In genomic region chr10:31945392-31945791, GRCh38 we compare ENCODE assay signal across 2 cellular contexts.
TF ChIP-seq lines count a peak whose summit lies in the region.

No MANE protein-coding gene starts in this region.

TF ChIP-seq in SK-N-SH, 30 proteins besides CTCF, POLR2A, EP300 and RAD21 (continued from another document):
- TF ChIP-seq, protein P1, sequence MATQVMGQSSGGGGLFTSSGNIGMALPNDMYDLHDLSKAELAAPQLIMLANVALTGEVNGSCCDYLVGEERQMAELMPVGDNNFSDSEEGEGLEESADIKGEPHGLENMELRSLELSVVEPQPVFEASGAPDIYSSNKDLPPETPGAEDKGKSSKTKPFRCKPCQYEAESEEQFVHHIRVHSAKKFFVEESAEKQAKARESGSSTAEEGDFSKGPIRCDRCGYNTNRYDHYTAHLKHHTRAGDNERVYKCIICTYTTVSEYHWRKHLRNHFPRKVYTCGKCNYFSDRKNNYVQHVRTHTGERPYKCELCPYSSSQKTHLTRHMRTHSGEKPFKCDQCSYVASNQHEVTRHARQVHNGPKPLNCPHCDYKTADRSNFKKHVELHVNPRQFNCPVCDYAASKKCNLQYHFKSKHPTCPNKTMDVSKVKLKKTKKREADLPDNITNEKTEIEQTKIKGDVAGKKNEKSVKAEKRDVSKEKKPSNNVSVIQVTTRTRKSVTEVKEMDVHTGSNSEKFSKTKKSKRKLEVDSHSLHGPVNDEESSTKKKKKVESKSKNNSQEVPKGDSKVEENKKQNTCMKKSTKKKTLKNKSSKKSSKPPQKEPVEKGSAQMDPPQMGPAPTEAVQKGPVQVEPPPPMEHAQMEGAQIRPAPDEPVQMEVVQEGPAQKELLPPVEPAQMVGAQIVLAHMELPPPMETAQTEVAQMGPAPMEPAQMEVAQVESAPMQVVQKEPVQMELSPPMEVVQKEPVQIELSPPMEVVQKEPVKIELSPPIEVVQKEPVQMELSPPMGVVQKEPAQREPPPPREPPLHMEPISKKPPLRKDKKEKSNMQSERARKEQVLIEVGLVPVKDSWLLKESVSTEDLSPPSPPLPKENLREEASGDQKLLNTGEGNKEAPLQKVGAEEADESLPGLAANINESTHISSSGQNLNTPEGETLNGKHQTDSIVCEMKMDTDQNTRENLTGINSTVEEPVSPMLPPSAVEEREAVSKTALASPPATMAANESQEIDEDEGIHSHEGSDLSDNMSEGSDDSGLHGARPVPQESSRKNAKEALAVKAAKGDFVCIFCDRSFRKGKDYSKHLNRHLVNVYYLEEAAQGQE (IDR thresholded peaks at IDR 0.05; ENCODE audit: low read depth, low read length), result no peak
- TF ChIP-seq MEF2A (IDR thresholded peaks at IDR 0.05; ENCODE audit: borderline replicate concordance, low read depth) (no peak), EZH2phosphoT487 (IDR thresholded peaks at IDR 0.05; ENCODE audit: borderline replicate concordance, low read depth) (no peak), MAX (IDR thresholded peaks at IDR 0.05; ENCODE audit: low read depth) (no peak), NFIC (IDR thresholded peaks at IDR 0.05; ENCODE audit: borderline replicate concordance) (no peak), USF1 (IDR thresholded peaks at IDR 0.05; ENCODE audit: borderline replicate concordance, low read depth) (no peak), SMC3 (IDR thresholded peaks at IDR 0.05; ENCODE audit: low read depth, low read length) (no peak), POLR2AphosphoS5 (IDR thresholded peaks at IDR 0.05; ENCODE audit: low read depth, low read length) (no peak), GATA2 (CRISPR knock-in tag; IDR thresholded peaks at IDR 0.05) (no peak), NRF1 (IDR thresholded peaks at IDR 0.05; ENCODE audit: low read depth, low read length) (no peak), CHD2 (IDR thresholded peaks at IDR 0.05; ENCODE audit: low read length, partially characterized antibody) (no peak), SIN3A (IDR thresholded peaks at IDR 0.05; ENCODE audit: borderline replicate concordance, low read depth, low read length) (no peak)
TF ChIP-seq in SK-N-SH: peak in this region for 0.

TF ChIP-seq in SK-N-SH treated with all-trans-retinoic acid at 6 μM for 48 hours, 23 proteins besides CTCF, POLR2A, EP300 and RAD21 (continued from another document):
- no peak for TF ChIP-seq ZNF8 (CRISPR knock-in tag; IDR thresholded peaks at IDR 0.05)
- TF ChIP-seq ZNF565 (CRISPR knock-in tag; conservative IDR thresholded peaks at IDR 0.05; ENCODE audit: low read depth), result no peak
- no peak for TF ChIP-seq ZC3H10 (CRISPR knock-in tag; IDR thresholded peaks at IDR 0.05)
- TF ChIP-seq ESRRG (CRISPR knock-in tag; IDR thresholded peaks at IDR 0.05), result no peak
- TF ChIP-seq ZFP3 (CRISPR knock-in tag; IDR thresholded peaks at IDR 0.05), result no peak
- no peak for TF ChIP-seq GLIS3 (CRISPR knock-in tag; IDR thresholded peaks at IDR 0.05)
- no peak for TF ChIP-seq ZNF70 (CRISPR knock-in tag; IDR thresholded peaks at IDR 0.05)
- no peak for TF ChIP-seq SNAI2 (CRISPR knock-in tag; IDR thresholded peaks at IDR 0.05)
- no peak for TF ChIP-seq PATZ1 (CRISPR knock-in tag; IDR thresholded peaks at IDR 0.05; ENCODE audit: borderline replicate concordance)
- TF ChIP-seq, protein P2, sequence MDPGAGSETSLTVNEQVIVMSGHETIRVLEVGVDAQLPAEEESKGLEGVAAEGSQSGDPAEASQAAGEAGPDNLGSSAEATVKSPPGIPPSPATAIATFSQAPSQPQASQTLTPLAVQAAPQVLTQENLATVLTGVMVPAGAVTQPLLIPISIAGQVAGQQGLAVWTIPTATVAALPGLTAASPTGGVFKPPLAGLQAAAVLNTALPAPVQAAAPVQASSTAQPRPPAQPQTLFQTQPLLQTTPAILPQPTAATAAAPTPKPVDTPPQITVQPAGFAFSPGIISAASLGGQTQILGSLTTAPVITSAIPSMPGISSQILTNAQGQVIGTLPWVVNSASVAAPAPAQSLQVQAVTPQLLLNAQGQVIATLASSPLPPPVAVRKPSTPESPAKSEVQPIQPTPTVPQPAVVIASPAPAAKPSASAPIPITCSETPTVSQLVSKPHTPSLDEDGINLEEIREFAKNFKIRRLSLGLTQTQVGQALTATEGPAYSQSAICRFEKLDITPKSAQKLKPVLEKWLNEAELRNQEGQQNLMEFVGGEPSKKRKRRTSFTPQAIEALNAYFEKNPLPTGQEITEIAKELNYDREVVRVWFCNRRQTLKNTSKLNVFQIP (CRISPR knock-in tag; IDR thresholded peaks at IDR 0.05; ENCODE audit: borderline replicate concordance, low read depth), result no peak
- TF ChIP-seq, protein P3, sequence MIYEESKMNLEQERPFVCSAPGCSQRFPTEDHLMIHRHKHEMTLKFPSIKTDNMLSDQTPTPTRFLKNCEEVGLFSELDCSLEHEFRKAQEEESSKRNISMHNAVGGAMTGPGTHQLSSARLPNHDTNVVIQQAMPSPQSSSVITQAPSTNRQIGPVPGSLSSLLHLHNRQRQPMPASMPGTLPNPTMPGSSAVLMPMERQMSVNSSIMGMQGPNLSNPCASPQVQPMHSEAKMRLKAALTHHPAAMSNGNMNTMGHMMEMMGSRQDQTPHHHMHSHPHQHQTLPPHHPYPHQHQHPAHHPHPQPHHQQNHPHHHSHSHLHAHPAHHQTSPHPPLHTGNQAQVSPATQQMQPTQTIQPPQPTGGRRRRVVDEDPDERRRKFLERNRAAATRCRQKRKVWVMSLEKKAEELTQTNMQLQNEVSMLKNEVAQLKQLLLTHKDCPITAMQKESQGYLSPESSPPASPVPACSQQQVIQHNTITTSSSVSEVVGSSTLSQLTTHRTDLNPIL (CRISPR knock-in tag; IDR thresholded peaks at IDR 0.05; ENCODE audit: low read depth), result no peak
- no peak for TF ChIP-seq PPARA (CRISPR knock-in tag; IDR thresholded peaks at IDR 0.05; ENCODE audit: borderline replicate concordance)
TF ChIP-seq in SK-N-SH treated with all-trans-retinoic acid at 6 μM for 48 hours: peak in this region for 0.
